ENCODE assay signal across 1 cellular context in the genomic region with DNA sequence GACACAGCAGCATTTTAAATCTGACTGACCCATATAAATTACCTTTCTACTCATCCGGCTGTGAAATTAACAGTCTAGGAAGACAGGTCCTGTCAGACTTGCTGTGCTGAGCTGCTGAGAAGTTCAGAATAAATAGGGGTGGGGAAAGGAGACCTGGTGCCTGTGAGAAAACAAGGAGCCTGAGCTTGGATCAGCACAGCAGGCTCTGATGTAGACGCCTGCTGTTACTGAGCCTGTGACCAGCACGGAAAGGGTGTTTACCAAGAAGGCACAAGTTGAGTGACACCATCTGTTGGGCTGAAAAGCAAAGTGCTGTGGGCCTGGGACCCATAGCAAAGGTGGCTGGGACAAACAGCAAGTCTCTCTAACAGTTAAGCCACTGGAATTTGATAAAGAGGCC.
TF ChIP-seq lines count a peak whose summit lies in the region.

No MANE protein-coding gene starts in this region.

TF ChIP-seq in WTC11, 78 proteins besides CTCF, POLR2A, EP300 and RAD21 (continued from another document):
- TF ChIP-seq PRDM15 (CRISPR knock-in tag; IDR thresholded peaks at IDR 0.05), result peak; percentile 79
